Comparison of ENCODE assay signal across 1 cellular context in genomic region chr20:25293910-25294458, GRCh38.
TF ChIP-seq lines count a peak whose summit lies in the region.

No MANE protein-coding gene starts in this region.

TF ChIP-seq in HepG2, 621 proteins besides CTCF, POLR2A, EP300 and RAD21 (continued from another document):
- TF ChIP-seq ZBTB46 (CRISPR knock-in tag; IDR thresholded peaks at IDR 0.05; ENCODE audit: borderline replicate concordance): no peak
- TF ChIP-seq ZNF766 (CRISPR knock-in tag; IDR thresholded peaks at IDR 0.05; ENCODE audit: borderline replicate concordance): peak; percentile 13; the same call in 1 of the 2 replicates
- no peak for TF ChIP-seq ZNF260 (CRISPR knock-in tag; IDR thresholded peaks at IDR 0.05; ENCODE audit: borderline replicate concordance, low read depth)
- peak; percentile 25; the same call in 1 of the 2 replicates for TF ChIP-seq ZNF777 (CRISPR knock-in tag; IDR thresholded peaks at IDR 0.05)
- 0 out of 2 replicates have a peak, but pooled peaks have one; percentile 15 for TF ChIP-seq NFKB2 (CRISPR knock-in tag; IDR thresholded peaks at IDR 0.05; ENCODE audit: borderline replicate concordance)
- no peak for TF ChIP-seq NONO (IDR thresholded peaks at IDR 0.05)
- TF ChIP-seq NONO (CRISPR knock-in tag; conservative IDR thresholded peaks at IDR 0.05): no peak
- no peak for TF ChIP-seq LBX2 (CRISPR knock-in tag; IDR thresholded peaks at IDR 0.05; ENCODE audit: borderline replicate concordance)
- TF ChIP-seq ZC3H13 (CRISPR knock-in tag; IDR thresholded peaks at IDR 0.05): 0 out of 2 replicates have a peak, but pooled peaks have one; percentile 5
- 0 out of 2 replicates have a peak, but pooled peaks have one; percentile 29 for TF ChIP-seq ZNF550 (CRISPR knock-in tag; IDR thresholded peaks at IDR 0.05; ENCODE audit: borderline replicate concordance)
- TF ChIP-seq ZBTB7A (CRISPR knock-in tag; IDR thresholded peaks at IDR 0.05): 0 out of 2 replicates have a peak, but pooled peaks have one; percentile 31
- 0 out of 2 replicates have a peak, but pooled peaks have one; percentile 3 for TF ChIP-seq TP53 (CRISPR knock-in tag; conservative IDR thresholded peaks at IDR 0.05)
- 0 out of 2 replicates have a peak, but pooled peaks have one; percentile 1 for TF ChIP-seq MTA1 (CRISPR knock-in tag; IDR thresholded peaks at IDR 0.05; ENCODE audit: borderline replicate concordance)
